In the genomic region with DNA sequence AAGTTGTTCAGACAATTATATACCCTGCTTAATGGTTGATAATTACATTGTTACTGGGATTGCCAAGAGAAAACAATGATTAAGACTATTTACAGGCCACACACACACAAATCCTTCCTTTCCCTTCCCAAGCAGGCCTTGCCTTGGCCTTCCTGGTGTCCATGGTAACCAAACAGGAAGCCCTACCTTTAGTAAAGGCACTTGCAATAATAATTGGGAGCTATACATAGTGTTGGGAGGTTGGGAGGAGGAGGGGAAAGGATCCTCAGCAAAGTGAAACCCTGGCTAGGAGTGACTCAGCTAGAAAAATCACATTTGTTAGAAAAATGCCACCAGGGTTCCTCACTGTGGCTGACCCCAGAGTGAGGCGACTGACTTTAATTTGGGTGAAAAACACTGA, we compare ENCODE assay signal across 7 cellular contexts.
DNase-seq lines count a peak whose midpoint lies in the region; ATAC-seq and TF ChIP-seq lines count a peak whose summit lies in the region.

No MANE protein-coding gene starts in this region.

- H3K36me3 Mint-ChIP-seq in HFFc6 (ENCODE audit: low read depth) = no peaks in the 10 kb centered on the region
- no peaks in the 10 kb centered on the region for H3K36me3 Mint-ChIP-seq in CD4-positive, alpha-beta T cell (ENCODE audit: low read depth)
- no peaks in the 10 kb centered on the region for H3K36me3 Mint-ChIP-seq in activated CD4-positive, alpha-beta T cell treated with anti-CD3 and anti-CD28 coated beads, Interleukin-2, amount 10 ng/mL, durations not matched to agents 7 days and 5 days (ENCODE audit: low read depth)

- H3K4me1 ChIP-seq in skeletal muscle tissue (ENCODE audit: control insufficient read depth in 3 of 3, insufficient read depth in 3 of 3, low read length in 3 of 3) = peaks cover 33 to 43% (median 43%) of the 10 kb centered on the region in 3 donors

- no peak for ATAC-seq in CD4-positive, alpha-beta T cell (ENCODE audit: poor library complexity)
- no peak for ATAC-seq in HG03439 (IDR thresholded peaks at IDR 0.05; ENCODE audit: unreplicated experiment)

- peak overlapping the region; percentile 42 for H3K27ac Mint-ChIP-seq in HFFc6
- H3K27ac Mint-ChIP-seq in CD4-positive, alpha-beta T cell = no peak overlapping the region
- H3K27ac Mint-ChIP-seq in activated CD4-positive, alpha-beta T cell treated with anti-CD3 and anti-CD28 coated beads, Interleukin-2, amount 10 ng/mL, durations not matched to agents 7 days and 5 days = no peak overlapping the region

- H3K36me3 ChIP-seq in skeletal muscle tissue (ENCODE audit: control insufficient read depth in 3 of 3, insufficient read depth in 3 of 3, low read length in 3 of 3) = peaks cover under 1 to 9% (median 4%) of the 10 kb centered on the region in 3 donors

- CTCF ChIA-PET in CD4-positive, alpha-beta T cell (lab: Charles Lee) = no interaction called here
- CTCF ChIA-PET in activated CD4-positive, alpha-beta T cell treated with anti-CD3 and anti-CD28 coated beads, Interleukin-2, amount 10 ng/mL, durations not matched to agents 7 days and 5 days (lab: Charles Lee) = interaction anchor here (1.3 to 1.6 kb wide), 3 partner anchors 11 to 19 kb away, joined by 3 to 5 read pairs (median 4); no protein-coding TSS in a partner anchor

- peaks cover 29% of the 10 kb centered on the region for H3K4me1 Mint-ChIP-seq in HFFc6 (ENCODE audit: low read depth)
- H3K4me1 Mint-ChIP-seq in CD4-positive, alpha-beta T cell (ENCODE audit: low read depth) = no peaks in the 10 kb centered on the region
- peaks cover 60% of the 10 kb centered on the region for H3K4me1 Mint-ChIP-seq in activated CD4-positive, alpha-beta T cell treated with anti-CD3 and anti-CD28 coated beads, Interleukin-2, amount 10 ng/mL, durations not matched to agents 7 days and 5 days

- H3K9ac ChIP-seq in skeletal muscle tissue (ENCODE audit: low read depth in 1 of 3, low read length in 3 of 3) = no peak overlapping the region

- TF ChIP-seq CTCF in HFFc6 (IDR thresholded peaks at IDR 0.05) (no peak), fibroblast of villous mesenchyme (IDR thresholded peaks at IDR 0.05; ENCODE audit: insufficient read depth, low read depth, low read length) (no peak)
- no peak for TF ChIP-seq CTCF in CD4-positive, alpha-beta T cell (IDR thresholded peaks at IDR 0.05)

- POLR2A ChIA-PET in CD4-positive, alpha-beta T cell (lab: Charles Lee) = no interaction called here
- POLR2A ChIA-PET in activated CD4-positive, alpha-beta T cell treated with anti-CD3 and anti-CD28 coated beads, Interleukin-2, amount 10 ng/mL, durations not matched to agents 7 days and 5 days (lab: Charles Lee) = no interaction called here

- H3K9me3 Mint-ChIP-seq in HFFc6 = no peaks in the 10 kb centered on the region
- H3K9me3 Mint-ChIP-seq in CD4-positive, alpha-beta T cell = no peaks in the 10 kb centered on the region
- H3K9me3 Mint-ChIP-seq in activated CD4-positive, alpha-beta T cell treated with anti-CD3 and anti-CD28 coated beads, Interleukin-2, amount 10 ng/mL, durations not matched to agents 7 days and 5 days = no peaks in the 10 kb centered on the region

- DNase-seq in HFFc6 (peak; percentile 55), NCI-H774 (lab: John Stamatoyannopoulos, UW) (peak; percentile 85), fibroblast of villous mesenchyme (ENCODE audit: low read depth) (peak; percentile 10)
- no peak for DNase-seq in CD4-positive, alpha-beta T cell
- DNase-seq in activated CD4-positive, alpha-beta T cell treated with anti-CD3 and anti-CD28 coated beads, Interleukin-2, amount 10 ng/mL, durations not matched to agents 7 days and 5 days = no peak

- H3K4me3 Mint-ChIP-seq in HFFc6 = no peak overlapping the region
- no peak overlapping the region for H3K4me3 Mint-ChIP-seq in CD4-positive, alpha-beta T cell
- no peak overlapping the region for H3K4me3 Mint-ChIP-seq in activated CD4-positive, alpha-beta T cell treated with anti-CD3 and anti-CD28 coated beads, Interleukin-2, amount 10 ng/mL, durations not matched to agents 7 days and 5 days

- H3K4me3 ChIP-seq in fibroblast of villous mesenchyme (ENCODE audit: low read depth, low read length) = no peak overlapping the region
- no peak overlapping the region for H3K4me3 ChIP-seq in skeletal muscle tissue (ENCODE audit: low read length in 3 of 3)

- peak overlapping the region; percentile 32 for H3K27ac ChIP-seq in skeletal muscle tissue (ENCODE audit: low read depth, low read length)
- H3K27ac ChIP-seq in CD4-positive, alpha-beta T cell (ENCODE audit: low read depth, low read length) = no peak overlapping the region

- no peaks in the 10 kb centered on the region for H3K27me3 ChIP-seq in skeletal muscle tissue (ENCODE audit: control insufficient read depth in 3 of 3, insufficient read depth in 3 of 3, low read length in 3 of 3)
- no peaks in the 10 kb centered on the region for H3K27me3 ChIP-seq in CD4-positive, alpha-beta T cell (ENCODE audit: control insufficient read depth, insufficient read depth, low read length)

- intact Hi-C loops in CD4-positive, alpha-beta T cell (cut with DNase I, micrococcal nuclease) = no loop called here

- H3K9me3 ChIP-seq in skeletal muscle tissue (ENCODE audit: control insufficient read depth in 3 of 3, low read length in 3 of 3) = no peaks in the 10 kb centered on the region
- no peaks in the 10 kb centered on the region for H3K9me3 ChIP-seq in CD4-positive, alpha-beta T cell (ENCODE audit: control insufficient read depth, low read length)

- H3K27me3 Mint-ChIP-seq in HFFc6 (ENCODE audit: insufficient read depth) = peaks cover 42% of the 10 kb centered on the region
- H3K27me3 Mint-ChIP-seq in CD4-positive, alpha-beta T cell = no peaks in the 10 kb centered on the region
- peaks cover 4% of the 10 kb centered on the region for H3K27me3 Mint-ChIP-seq in activated CD4-positive, alpha-beta T cell treated with anti-CD3 and anti-CD28 coated beads, Interleukin-2, amount 10 ng/mL, durations not matched to agents 7 days and 5 days

Comparison
In these comparisons a context has a peak if more than half of its experiments do, and no peak if none do; other contexts are left out.
1. DNase-seq: peak in HFFc6 (single experiment), NCI-H774 (single experiment) and fibroblast of villous mesenchyme (single experiment); none in CD4-positive, alpha-beta T cell (0 of 10) and activated CD4-positive, alpha-beta T cell treated with anti-CD3 and anti-CD28 coated beads, Interleukin-2, amount 10 ng/mL, durations not matched to agents 7 days and 5 days (single experiment).